In genomic region chrX:155086202-155086840, GRCh38 we compare ENCODE assay signal across 8 cellular contexts. TPM values are rescaled to one million over a fixed set of nuclear protein-coding genes. Genes with fewer than 3 reads are reported as not detected.
DNase-seq lines count a peak whose midpoint lies in the region; ATAC-seq and TF ChIP-seq lines count a peak whose summit lies in the region.

No MANE protein-coding gene starts in this region.

- CTCF ChIA-PET in CD8-positive, alpha-beta memory T cell (lab: Charles Lee) = interaction anchor here (0.6 to 1.9 kb wide), 9 partner anchors 9 to 106 kb away, joined by 3 to 8 read pairs (median 3); no protein-coding TSS in a partner anchor
- CTCF ChIA-PET in activated CD4-positive, alpha-beta memory T cell treated with anti-CD3 and anti-CD28 coated beads for 36 hours (lab: Charles Lee) = interaction anchor here (0.6 to 2.2 kb wide), 13 partner anchors 9 to 528 kb away, joined by 3 to 9 read pairs (median 5); no protein-coding TSS in a partner anchor

- H3K27ac ChIP-seq in CD8-positive, alpha-beta memory T cell (ENCODE audit: low read depth, low read length) = no peak overlapping the region
- no peak overlapping the region for H3K27ac ChIP-seq in spleen

- H3K4me1 Mint-ChIP-seq in CD8-positive, alpha-beta memory T cell = no peaks in the 10 kb centered on the region
- H3K4me1 Mint-ChIP-seq in activated CD4-positive, alpha-beta memory T cell treated with anti-CD3 and anti-CD28 coated beads for 36 hours (ENCODE audit: low read depth) = peaks cover 4% of the 10 kb centered on the region

- peaks cover 0 to 48% (median 7%) of the 10 kb centered on the region in 3 donors for H3K36me3 Mint-ChIP-seq in CD8-positive, alpha-beta memory T cell
- peaks cover 12% of the 10 kb centered on the region for H3K36me3 Mint-ChIP-seq in activated CD4-positive, alpha-beta memory T cell treated with anti-CD3 and anti-CD28 coated beads for 36 hours

- no peak for TF ChIP-seq POLR2A in spleen (IDR thresholded peaks at IDR 0.05)

- intact Hi-C loops in activated CD4-positive, alpha-beta memory T cell treated with anti-CD3 and anti-CD28 coated beads for 36 hours (cut with micrococcal nuclease) = loop anchor here (2.0 kb wide), 1 partner anchor 106 kb away; no protein-coding TSS in a partner anchor
- intact Hi-C loops in spleen (cut with DNase I; ENCODE audit: low total_unique reads) = no loop called here

- no peaks in the 10 kb centered on the region for H3K36me3 ChIP-seq in CD8-positive, alpha-beta memory T cell (ENCODE audit: insufficient read depth, low read length)
- H3K36me3 ChIP-seq in spleen = peaks cover 0 to 44% (median 10%) of the 10 kb centered on the region in 6 donors

- peak; percentile 34 for TF ChIP-seq CTCF in foreskin fibroblast (IDR thresholded peaks at IDR 0.05; ENCODE audit: low read depth, low read length)
- peak in 9 of 11 experiments; percentile 27 to 60 (median 46) for TF ChIP-seq CTCF in spleen (IDR thresholded peaks at IDR 0.05 in 8 of 11, conservative IDR thresholded peaks at IDR 0.05 in 3 of 11)

- ATAC-seq in GM18520 (IDR thresholded peaks at IDR 0.05; ENCODE audit: unreplicated experiment) = no peak

- peak; percentile 7 to 53 (median 24) for DNase-seq in CD8-positive, alpha-beta memory T cell
- peak; percentile 45 for DNase-seq in activated CD4-positive, alpha-beta memory T cell treated with anti-CD3 and anti-CD28 coated beads for 36 hours
- DNase-seq in foreskin fibroblast = peak in 1 of 2 donors; percentile 66
- DNase-seq in spleen = peak; percentile 71
- no peak for DNase-seq in GM19238 (ENCODE audit: insufficient read length, low spot score)
- DNase-seq in globus pallidus (ENCODE audit: low spot score) = no peak

- 0 out of 2 replicates have a peak, but pooled peaks have one; percentile 17 for TF ChIP-seq RAD21 in Ishikawa (IDR thresholded peaks at IDR 0.05; ENCODE audit: low read depth)

- H3K9me3 Mint-ChIP-seq in CD8-positive, alpha-beta memory T cell = no peaks in the 10 kb centered on the region
- no peaks in the 10 kb centered on the region for H3K9me3 Mint-ChIP-seq in activated CD4-positive, alpha-beta memory T cell treated with anti-CD3 and anti-CD28 coated beads for 36 hours

- no peak for TF ChIP-seq EP300 in Ishikawa (IDR thresholded peaks at IDR 0.05; ENCODE audit: borderline replicate concordance)

- H3K9me3 ChIP-seq in CD8-positive, alpha-beta memory T cell (ENCODE audit: low read length) = no peaks in the 10 kb centered on the region
- no peaks in the 10 kb centered on the region for H3K9me3 ChIP-seq in spleen

- no peak overlapping the region for H3K4me3 Mint-ChIP-seq in CD8-positive, alpha-beta memory T cell
- H3K4me3 Mint-ChIP-seq in activated CD4-positive, alpha-beta memory T cell treated with anti-CD3 and anti-CD28 coated beads for 36 hours = no peak overlapping the region

- WGBS in spleen, 5 donors = 76 to 91% (median 89%) methylated on average over 23 to 24 of the region's 24 CpGs

- no peaks in the 10 kb centered on the region for H3K4me1 ChIP-seq in CD8-positive, alpha-beta memory T cell (ENCODE audit: insufficient read depth, low read length)
- no peaks in the 10 kb centered on the region for H3K4me1 ChIP-seq in spleen

- peak overlapping the region in 2 of 8 donors; percentile 16 to 60 for H3K27ac Mint-ChIP-seq in CD8-positive, alpha-beta memory T cell
- no peak overlapping the region for H3K27ac Mint-ChIP-seq in activated CD4-positive, alpha-beta memory T cell treated with anti-CD3 and anti-CD28 coated beads for 36 hours

- H3K4me3 ChIP-seq in CD8-positive, alpha-beta memory T cell (ENCODE audit: low read length) = no peak overlapping the region
- H3K4me3 ChIP-seq in foreskin fibroblast (ENCODE audit: low read depth in 1 of 2, low read length in 2 of 2) (no peak overlapping the region), spleen (no peak overlapping the region)

- H3K27me3 ChIP-seq in CD8-positive, alpha-beta memory T cell (ENCODE audit: insufficient read depth, low read length, poor library complexity, severe bottlenecking) = no peaks in the 10 kb centered on the region
- H3K27me3 ChIP-seq in spleen (replicated peaks in 1 of 7) = no peaks in the 10 kb centered on the region

- peaks cover 0 to 4% of the 10 kb centered on the region in 2 donors for H3K27me3 Mint-ChIP-seq in CD8-positive, alpha-beta memory T cell
- no peaks in the 10 kb centered on the region for H3K27me3 Mint-ChIP-seq in activated CD4-positive, alpha-beta memory T cell treated with anti-CD3 and anti-CD28 coated beads for 36 hours

- POLR2A ChIA-PET in CD8-positive, alpha-beta memory T cell (lab: Charles Lee) = no interaction called here
- POLR2A ChIA-PET in activated CD4-positive, alpha-beta memory T cell treated with anti-CD3 and anti-CD28 coated beads for 36 hours (lab: Charles Lee) = no interaction called here

TF ChIP-seq in Ishikawa, 13 proteins besides CTCF, POLR2A, EP300 and RAD21:
- TF ChIP-seq FOXM1 (IDR thresholded peaks at IDR 0.05; ENCODE audit: borderline replicate concordance, low read depth) (no peak), CEBPB (IDR thresholded peaks at IDR 0.05) (no peak), TCF12 (IDR thresholded peaks at IDR 0.05; ENCODE audit: low read depth) (no peak), TEAD4 (IDR thresholded peaks at IDR 0.05) (no peak), EGR1 (IDR thresholded peaks at IDR 0.05) (no peak), CREB1 (IDR thresholded peaks at IDR 0.05; ENCODE audit: low read depth) (no peak), YY1 (IDR thresholded peaks at IDR 0.05; ENCODE audit: low read depth) (no peak), ZBTB7A (IDR thresholded peaks at IDR 0.05; ENCODE audit: low read depth) (no peak), NFIC (IDR thresholded peaks at IDR 0.05) (no peak), TAF1 (IDR thresholded peaks at IDR 0.05; ENCODE audit: low read depth) (no peak)
- TF ChIP-seq, protein P1, sequence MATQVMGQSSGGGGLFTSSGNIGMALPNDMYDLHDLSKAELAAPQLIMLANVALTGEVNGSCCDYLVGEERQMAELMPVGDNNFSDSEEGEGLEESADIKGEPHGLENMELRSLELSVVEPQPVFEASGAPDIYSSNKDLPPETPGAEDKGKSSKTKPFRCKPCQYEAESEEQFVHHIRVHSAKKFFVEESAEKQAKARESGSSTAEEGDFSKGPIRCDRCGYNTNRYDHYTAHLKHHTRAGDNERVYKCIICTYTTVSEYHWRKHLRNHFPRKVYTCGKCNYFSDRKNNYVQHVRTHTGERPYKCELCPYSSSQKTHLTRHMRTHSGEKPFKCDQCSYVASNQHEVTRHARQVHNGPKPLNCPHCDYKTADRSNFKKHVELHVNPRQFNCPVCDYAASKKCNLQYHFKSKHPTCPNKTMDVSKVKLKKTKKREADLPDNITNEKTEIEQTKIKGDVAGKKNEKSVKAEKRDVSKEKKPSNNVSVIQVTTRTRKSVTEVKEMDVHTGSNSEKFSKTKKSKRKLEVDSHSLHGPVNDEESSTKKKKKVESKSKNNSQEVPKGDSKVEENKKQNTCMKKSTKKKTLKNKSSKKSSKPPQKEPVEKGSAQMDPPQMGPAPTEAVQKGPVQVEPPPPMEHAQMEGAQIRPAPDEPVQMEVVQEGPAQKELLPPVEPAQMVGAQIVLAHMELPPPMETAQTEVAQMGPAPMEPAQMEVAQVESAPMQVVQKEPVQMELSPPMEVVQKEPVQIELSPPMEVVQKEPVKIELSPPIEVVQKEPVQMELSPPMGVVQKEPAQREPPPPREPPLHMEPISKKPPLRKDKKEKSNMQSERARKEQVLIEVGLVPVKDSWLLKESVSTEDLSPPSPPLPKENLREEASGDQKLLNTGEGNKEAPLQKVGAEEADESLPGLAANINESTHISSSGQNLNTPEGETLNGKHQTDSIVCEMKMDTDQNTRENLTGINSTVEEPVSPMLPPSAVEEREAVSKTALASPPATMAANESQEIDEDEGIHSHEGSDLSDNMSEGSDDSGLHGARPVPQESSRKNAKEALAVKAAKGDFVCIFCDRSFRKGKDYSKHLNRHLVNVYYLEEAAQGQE (IDR thresholded peaks at IDR 0.05; ENCODE audit: low read depth) = no peak
- TF ChIP-seq, protein P2, sequence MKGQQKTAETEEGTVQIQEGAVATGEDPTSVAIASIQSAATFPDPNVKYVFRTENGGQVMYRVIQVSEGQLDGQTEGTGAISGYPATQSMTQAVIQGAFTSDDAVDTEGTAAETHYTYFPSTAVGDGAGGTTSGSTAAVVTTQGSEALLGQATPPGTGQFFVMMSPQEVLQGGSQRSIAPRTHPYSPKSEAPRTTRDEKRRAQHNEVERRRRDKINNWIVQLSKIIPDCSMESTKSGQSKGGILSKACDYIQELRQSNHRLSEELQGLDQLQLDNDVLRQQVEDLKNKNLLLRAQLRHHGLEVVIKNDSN (IDR thresholded peaks at IDR 0.05) = no peak
- TF ChIP-seq, protein P3, sequence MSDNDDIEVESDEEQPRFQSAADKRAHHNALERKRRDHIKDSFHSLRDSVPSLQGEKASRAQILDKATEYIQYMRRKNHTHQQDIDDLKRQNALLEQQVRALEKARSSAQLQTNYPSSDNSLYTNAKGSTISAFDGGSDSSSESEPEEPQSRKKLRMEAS (IDR thresholded peaks at IDR 0.05) = no peak

RNA-seq across cellular contexts. Expression of gene BRCC3, which starts 15.0 kb away (rescaled TPM):
- 10 to 100 TPM; 37.0 to 41.3 TPM for total RNA-seq in CD8-positive, alpha-beta memory T cell
- polyA plus RNA-seq in CD8-positive, alpha-beta memory T cell = 27.3 TPM
- total RNA-seq in activated CD4-positive, alpha-beta memory T cell treated with anti-CD3 and anti-CD28 coated beads for 36 hours = 10 to 100 TPM; 24.4 to 26.7 TPM
- 10 to 100 TPM in 6 of 7 donors, 1 to 10 TPM in 1; 8.6 to 17.8 (median 16.5) TPM for total RNA-seq in spleen
- polyA plus RNA-seq in spleen = 1 to 10 TPM; 5.8 to 8.8 (median 7.9) TPM

RNA-seq across cellular contexts. Expression of gene CMC4, which starts 15.4 kb away (rescaled TPM):
- 1 to 10 TPM; 3.6 to 4.3 TPM for total RNA-seq in CD8-positive, alpha-beta memory T cell
- 28.7 TPM for polyA plus RNA-seq in CD8-positive, alpha-beta memory T cell
- total RNA-seq in activated CD4-positive, alpha-beta memory T cell treated with anti-CD3 and anti-CD28 coated beads for 36 hours = 1 to 10 TPM; 4.9 to 7.2 TPM
- total RNA-seq in spleen = 10 to 100 TPM in 2 of 7 donors, 1 to 10 TPM in 5; 3.1 to 14.2 (median 4.9) TPM
- polyA plus RNA-seq in spleen = 10 to 100 TPM; 15.2 to 21.7 (median 19.2) TPM

RNA-seq across cellular contexts. Expression of gene MTCP1, which starts 15.4 kb away (rescaled TPM):
- 10 to 100 TPM; 22.6 to 24.2 TPM for total RNA-seq in CD8-positive, alpha-beta memory T cell
- 21.8 TPM for polyA plus RNA-seq in CD8-positive, alpha-beta memory T cell
- 10 to 100 TPM; 16.2 to 19.2 TPM for total RNA-seq in activated CD4-positive, alpha-beta memory T cell treated with anti-CD3 and anti-CD28 coated beads for 36 hours
- 10 to 100 TPM in 4 of 7 donors, 1 to 10 TPM in 3; 1.2 to 16.8 (median 12.9) TPM for total RNA-seq in spleen
- 10 to 100 TPM; 21.1 to 33.0 (median 31.4) TPM for polyA plus RNA-seq in spleen

RNA-seq across cellular contexts. Expression of gene FUNDC2, which starts 59.7 kb away (rescaled TPM):
- total RNA-seq in CD8-positive, alpha-beta memory T cell = 100 to 1,000 TPM in 1 of 2 experiments, 10 to 100 TPM in 1; 96.4 to 104 TPM
- 178 TPM for polyA plus RNA-seq in CD8-positive, alpha-beta memory T cell
- total RNA-seq in activated CD4-positive, alpha-beta memory T cell treated with anti-CD3 and anti-CD28 coated beads for 36 hours = 10 to 100 TPM; 95.1 to 95.9 TPM
- 10 to 100 TPM; 29.3 to 66.3 (median 52.7) TPM for total RNA-seq in spleen
- 100 to 1,000 TPM in 2 of 3 donors, 10 to 100 TPM in 1; 68.4 to 113 (median 109) TPM for polyA plus RNA-seq in spleen

Comparison
In these comparisons a context has a peak if more than half of its experiments do, and no peak if none do; other contexts are left out.
1. DNase-seq: peak in CD8-positive, alpha-beta memory T cell (5 of 5), activated CD4-positive, alpha-beta memory T cell treated with anti-CD3 and anti-CD28 coated beads for 36 hours (single experiment) and spleen (single experiment); none in GM19238 (single experiment) and globus pallidus (single experiment).